In genomic region chr11:128208329-128209220, GRCh38 we compare ENCODE assay signal across 10 cellular contexts.
DNase-seq lines count a peak whose midpoint lies in the region; ATAC-seq and TF ChIP-seq lines count a peak whose summit lies in the region.
"Had no signal": no experiment of that assay in that cellular context is flagged by ENCODE, and none has a peak within 500 bp of the region (broad histone marks: within the 10 kb centered on the region; RNA-seq: fewer than 3 reads in every experiment).

No MANE protein-coding gene starts in this region.

- H3K27me3 ChIP-seq in body of pancreas, result no peaks in the 10 kb centered on the region
- H3K27me3 ChIP-seq: BLaER1 treated with 17β-estradiol and CSF1 and Interleukin-3, amounts not matched to agents 10 nM and 100 nM had no signal

- CTCF ChIA-PET in activated naive CD4-positive, alpha-beta T cell treated with anti-CD3 and anti-CD28 coated beads, Interleukin-2, amount 10 ng/mL, durations not matched to agents 7 days and 5 days (lab: Charles Lee), result interaction anchor here (1.2 kb wide), 1 partner anchor 10 kb away, joined by 3 read pairs; no protein-coding TSS in a partner anchor

- H3K9me3 ChIP-seq in body of pancreas, result no peaks in the 10 kb centered on the region

- H3K27ac Mint-ChIP-seq in activated naive CD4-positive, alpha-beta T cell treated with anti-CD3 and anti-CD28 coated beads, Interleukin-2, amount 50 U/mL, for 72 hours, result no peak overlapping the region
- no peak overlapping the region for H3K27ac Mint-ChIP-seq in activated naive CD4-positive, alpha-beta T cell treated with anti-CD3 and anti-CD28 coated beads, Interleukin-2, amount 10 ng/mL, durations not matched to agents 7 days and 5 days
- H3K27ac Mint-ChIP-seq in type B pancreatic cell (peak overlapping the region; percentile 54), mesothelial cell of epicardium (no peak overlapping the region)

- peaks cover 6 to 17% of the 10 kb centered on the region in 2 donors for H3K36me3 Mint-ChIP-seq in activated naive CD4-positive, alpha-beta T cell treated with anti-CD3 and anti-CD28 coated beads, Interleukin-2, amount 50 U/mL, for 72 hours
- peaks cover 2% of the 10 kb centered on the region for H3K36me3 Mint-ChIP-seq in activated naive CD4-positive, alpha-beta T cell treated with anti-CD3 and anti-CD28 coated beads, Interleukin-2, amount 10 ng/mL, durations not matched to agents 7 days and 5 days
- H3K36me3 Mint-ChIP-seq in type B pancreatic cell (peaks cover 4% of the 10 kb centered on the region), mesothelial cell of epicardium (no peaks in the 10 kb centered on the region)

- ATAC-seq in activated naive CD4-positive, alpha-beta T cell treated with anti-CD3 and anti-CD28 coated beads, Interleukin-2, amount 50 U/mL, for 72 hours, result peak; percentile 69 to 89
- peak; percentile 38 for ATAC-seq in body of pancreas

- DNase-seq in activated naive CD4-positive, alpha-beta T cell treated with anti-CD3 and anti-CD28 coated beads, Interleukin-2, amount 50 U/mL, for 72 hours (ENCODE audit: low spot score in 2 of 2), result no peak
- DNase-seq in activated naive CD4-positive, alpha-beta T cell treated with anti-CD3 and anti-CD28 coated beads, Interleukin-2, amount 10 ng/mL, durations not matched to agents 7 days and 5 days, result no peak
- peak in 3 of 4 donors; percentile 9 to 23 (median 22) for DNase-seq in body of pancreas
- peak; percentile 15 for DNase-seq in left kidney (ENCODE audit: low read depth, low spot score)
- no peak for DNase-seq in type B pancreatic cell (ENCODE audit: extremely low spot score, unreplicated experiment)
- no peak for DNase-seq in mesothelial cell of epicardium (ENCODE audit: low spot score in 2 of 2, unreplicated experiment in 2 of 2)
- no peak for DNase-seq in foreskin melanocyte
- DNase-seq in NCI-H526 (lab: John Stamatoyannopoulos, UW), result no peak
- DNase-seq: stimulated activated CD8-positive, alpha-beta memory T cell treated with anti-CD3 and anti-CD28 coated beads, Interleukin-4, amount 100 ng/mL, for 48 hours had no signal

- no peaks in the 10 kb centered on the region for H3K27me3 Mint-ChIP-seq in activated naive CD4-positive, alpha-beta T cell treated with anti-CD3 and anti-CD28 coated beads, Interleukin-2, amount 10 ng/mL, durations not matched to agents 7 days and 5 days
- H3K27me3 Mint-ChIP-seq in type B pancreatic cell, result peaks cover 3% of the 10 kb centered on the region
- no peaks in the 10 kb centered on the region for H3K27me3 Mint-ChIP-seq in mesothelial cell of epicardium (ENCODE audit: low read depth)

- TF ChIP-seq CTCF in body of pancreas (IDR thresholded peaks at IDR 0.05), result no peak
- TF ChIP-seq CTCF in type B pancreatic cell (conservative IDR thresholded peaks at IDR 0.05), result no peak
- no peak for TF ChIP-seq CTCF in mesothelial cell of epicardium (IDR thresholded peaks at IDR 0.05; ENCODE audit: unreplicated experiment)

- H3K4me3 Mint-ChIP-seq in activated naive CD4-positive, alpha-beta T cell treated with anti-CD3 and anti-CD28 coated beads, Interleukin-2, amount 10 ng/mL, durations not matched to agents 7 days and 5 days, result no peak overlapping the region
- H3K4me3 Mint-ChIP-seq in type B pancreatic cell (no peak overlapping the region), mesothelial cell of epicardium (no peak overlapping the region)

- peaks cover 16% of the 10 kb centered on the region for H3K4me1 ChIP-seq in body of pancreas
- H3K4me1 ChIP-seq: BLaER1 treated with 17β-estradiol and CSF1 and Interleukin-3, amounts not matched to agents 10 nM and 100 nM had no signal

- peak overlapping the region in 2 of 4 donors; percentile 21 to 40 for H3K27ac ChIP-seq in body of pancreas
- H3K27ac ChIP-seq: BLaER1 treated with 17β-estradiol and CSF1 and Interleukin-3, amounts not matched to agents 10 nM and 100 nM had no signal

- H3K9me3 Mint-ChIP-seq in activated naive CD4-positive, alpha-beta T cell treated with anti-CD3 and anti-CD28 coated beads, Interleukin-2, amount 50 U/mL, for 72 hours, result peaks cover 12 to 22% of the 10 kb centered on the region in 2 donors
- H3K9me3 Mint-ChIP-seq in activated naive CD4-positive, alpha-beta T cell treated with anti-CD3 and anti-CD28 coated beads, Interleukin-2, amount 10 ng/mL, durations not matched to agents 7 days and 5 days, result peaks cover 5% of the 10 kb centered on the region
- H3K9me3 Mint-ChIP-seq in type B pancreatic cell (peaks cover 27% of the 10 kb centered on the region), mesothelial cell of epicardium (peaks cover 33% of the 10 kb centered on the region)

- WGBS in body of pancreas, 2 donors, result 44 to 60% methylated on average over 6 of the region's 6 CpGs

- TF ChIP-seq POLR2A in body of pancreas (IDR thresholded peaks at IDR 0.05), result no peak

- intact Hi-C loops in body of pancreas (cut with DNase I), result no loop called here

- H3K4me1 Mint-ChIP-seq in activated naive CD4-positive, alpha-beta T cell treated with anti-CD3 and anti-CD28 coated beads, Interleukin-2, amount 10 ng/mL, durations not matched to agents 7 days and 5 days, result peaks cover 3% of the 10 kb centered on the region
- H3K4me1 Mint-ChIP-seq in type B pancreatic cell (ENCODE audit: unreplicated experiment), result peaks cover 9% of the 10 kb centered on the region
- peaks cover 31% of the 10 kb centered on the region for H3K4me1 Mint-ChIP-seq in mesothelial cell of epicardium

- H3K4me3 ChIP-seq in body of pancreas, result no peak overlapping the region
- H3K4me3 ChIP-seq: BLaER1 treated with 17β-estradiol and CSF1 and Interleukin-3, amounts not matched to agents 10 nM and 100 nM had no signal

- no peaks in the 10 kb centered on the region for H3K36me3 ChIP-seq in body of pancreas (replicated peaks in 1 of 2; ENCODE audit: insufficient read depth in 1 of 2, low read depth in 2 of 2)
- H3K36me3 ChIP-seq: BLaER1 treated with 17β-estradiol and CSF1 and Interleukin-3, amounts not matched to agents 10 nM and 100 nM had no signal

Comparison
In these comparisons a context has a peak if more than half of its experiments do, and no peak if none do; other contexts are left out.
1. DNase-seq: peak in body of pancreas (3 of 4) and left kidney (single experiment); none in activated naive CD4-positive, alpha-beta T cell treated with anti-CD3 and anti-CD28 coated beads, Interleukin-2, amount 50 U/mL, for 72 hours (0 of 2), activated naive CD4-positive, alpha-beta T cell treated with anti-CD3 and anti-CD28 coated beads, Interleukin-2, amount 10 ng/mL, durations not matched to agents 7 days and 5 days (single experiment), type B pancreatic cell (single experiment), mesothelial cell of epicardium (0 of 2), foreskin melanocyte (single experiment) and NCI-H526 (0 of 2).